In genomic region chr9:133932633-133933032, GRCh38 we compare ENCODE assay signal across 21 cellular contexts. TPM values are rescaled to one million over a fixed set of nuclear protein-coding genes. Genes with fewer than 3 reads are reported as not detected.
DNase-seq lines count a peak whose midpoint lies in the region; ATAC-seq and TF ChIP-seq lines count a peak whose summit lies in the region.
"Had no signal": no experiment of that assay in that cellular context is flagged by ENCODE, and none has a peak within 500 bp of the region (broad histone marks: within the 10 kb centered on the region; RNA-seq: fewer than 3 reads in every experiment).

No MANE protein-coding gene starts in this region.

- peak overlapping the region; percentile 24 for H3K4ac ChIP-seq in trophoblast cell (ENCODE audit: low read depth, low read length)

- peak; percentile 40 for DNase-seq in NCI-H146 (lab: John Stamatoyannopoulos, UW)
- DNase-seq in NCI-H146 treated with DMSO at 0.1 percent for 48 hours (lab: John Stamatoyannopoulos, UW; ENCODE audit: unreplicated experiment): no peak
- DNase-seq in NCI-H2171 (lab: John Stamatoyannopoulos, UW): peak; percentile 36
- no peak for DNase-seq in trophoblast cell
- no peak for DNase-seq in amniotic stem cell (lab: John Stamatoyannopoulos, UW)
- DNase-seq: activated CD4-positive, alpha-beta T cell treated with anti-CD3 and anti-CD28 coated beads for 1 hour; activated CD8-positive, alpha-beta T cell treated with anti-CD3 and anti-CD28 coated beads, Interleukin-2, amount 10 ng/mL, durations not matched to agents 7 days and 5 days; activated naive CD4-positive, alpha-beta T cell treated with anti-CD3 and anti-CD28 coated beads for 36 hours; activated T-cell treated with anti-CD3 and anti-CD28 coated beads, Interleukin-2, amount 50 U/mL, for 24 hours; amygdala; Caco-2; central memory CD4-positive, alpha-beta T cell; occipital lobe; spleen; stimulated activated CD4-positive, alpha-beta T cell treated with anti-CD3 and anti-CD28 coated beads, Interleukin-4, amount 100 ng/mL, for 1 hour; stimulated activated naive CD8-positive, alpha-beta T cell treated with anti-CD3 and anti-CD28 coated beads, Interleukin-15, Interleukin-2, amounts not matched to agents 100 U/mL and 50 U/mL, for 24 hours had no signal

- no peak overlapping the region for H2BK120ac ChIP-seq in trophoblast cell (ENCODE audit: insufficient read depth, low read length, poor library complexity)

- no peak overlapping the region for H4K12ac ChIP-seq in trophoblast cell (ENCODE audit: low read depth, low read length)

- ATAC-seq in GM21360 (IDR thresholded peaks at IDR 0.05; ENCODE audit: unreplicated experiment) (no peak), GM21526 (IDR thresholded peaks at IDR 0.05; ENCODE audit: low FRiP score, unreplicated experiment) (no peak)
- ATAC-seq: activated CD8-positive, alpha-beta T cell treated with anti-CD3 and anti-CD28 coated beads, Interleukin-2, amount 10 ng/mL, durations not matched to agents 7 days and 5 days; HepG2; stimulated activated naive CD8-positive, alpha-beta T cell treated with anti-CD3 and anti-CD28 coated beads, Interleukin-15, Interleukin-2, amounts not matched to agents 100 U/mL and 50 U/mL, for 24 hours had no signal

- no peak for TF ChIP-seq CTCF in VCaP (conservative IDR thresholded peaks at IDR 0.05)

- H3K79me2 ChIP-seq in trophoblast cell (ENCODE audit: control insufficient read depth, insufficient read depth, low read length, poor library complexity): peaks cover 16% of the 10 kb centered on the region

- no peak overlapping the region for H4K91ac ChIP-seq in trophoblast cell (ENCODE audit: low read depth, low read length)

- no CpG with 5 or more reads among the region's 9 CpGs for WGBS in trophoblast cell (ENCODE audit: extremely low coverage, insufficient coverage, insufficient read length)

- peaks cover 56 to 58% of the 10 kb centered on the region in 2 experiments for H3K36me3 ChIP-seq in trophoblast cell (ENCODE audit: control insufficient read depth in 1 of 2, insufficient read depth in 2 of 2, low read length in 2 of 2)

- H4K8ac ChIP-seq in trophoblast cell (ENCODE audit: low read depth, low read length): no peak overlapping the region

- no peak overlapping the region for H2AK5ac ChIP-seq in trophoblast cell (ENCODE audit: low read length)

- no peak overlapping the region for H3K23ac ChIP-seq in trophoblast cell (ENCODE audit: low read length)

- no peak overlapping the region for H3K4me2 ChIP-seq in trophoblast cell (ENCODE audit: low read length)

- H3K18ac ChIP-seq in trophoblast cell (ENCODE audit: low read length): peak overlapping the region; percentile 14

- H3K79me1 ChIP-seq in trophoblast cell (ENCODE audit: low read length): peaks cover 4% of the 10 kb centered on the region

- no peaks in the 10 kb centered on the region for H3K9me3 ChIP-seq in trophoblast cell (ENCODE audit: insufficient read depth, low read depth, low read length)
- H3K9me3 ChIP-seq: Caco-2, spleen had no signal

- H3K14ac ChIP-seq in trophoblast cell (ENCODE audit: low read length): no peak overlapping the region

- H2AFZ ChIP-seq in trophoblast cell (ENCODE audit: insufficient read depth, low read length, poor library complexity): no peak overlapping the region

- H3K4me3 ChIP-seq in trophoblast cell (ENCODE audit: low read depth, low read length): no peak overlapping the region
- H3K4me3 ChIP-seq: spleen had no signal

- H3K27me3 ChIP-seq in trophoblast cell (ENCODE audit: insufficient read depth, low read length): no peaks in the 10 kb centered on the region
- H3K27me3 ChIP-seq: spleen had no signal

- H3K9ac ChIP-seq in trophoblast cell (ENCODE audit: low read length): no peak overlapping the region

- no peak overlapping the region for H2BK5ac ChIP-seq in trophoblast cell (ENCODE audit: low read depth, low read length, poor library complexity)

- H3K27ac ChIP-seq in VCaP (peak overlapping the region; percentile 79), trophoblast cell (ENCODE audit: low read depth, low read length) (no peak overlapping the region)
- H3K27ac ChIP-seq: HL-60 had no signal

- peaks cover 14 to 20% of the 10 kb centered on the region in 2 experiments for H3K4me1 ChIP-seq in trophoblast cell (ENCODE audit: control insufficient read depth in 1 of 2, insufficient read depth in 2 of 2, low read length in 2 of 2)

- no peak overlapping the region for H2BK12ac ChIP-seq in trophoblast cell (ENCODE audit: low read length)

RNA-seq across cellular contexts. Expression of gene VAV2, which starts 59.5 kb away (rescaled TPM):
- 54.6 and 55.9 TPM in 2 replicates for polyA plus RNA-seq in trophoblast cell (2013)

Comparison
In these comparisons a context has a peak if more than half of its experiments do, and no peak if none do; other contexts are left out.
1. DNase-seq: peak in NCI-H146 (single experiment) and NCI-H2171 (single experiment); none in NCI-H146 treated with DMSO at 0.1 percent for 48 hours (single experiment), trophoblast cell (0 of 2) and amniotic stem cell (single experiment).